ENCODE assay signal across 8 cellular contexts in the genomic region with DNA sequence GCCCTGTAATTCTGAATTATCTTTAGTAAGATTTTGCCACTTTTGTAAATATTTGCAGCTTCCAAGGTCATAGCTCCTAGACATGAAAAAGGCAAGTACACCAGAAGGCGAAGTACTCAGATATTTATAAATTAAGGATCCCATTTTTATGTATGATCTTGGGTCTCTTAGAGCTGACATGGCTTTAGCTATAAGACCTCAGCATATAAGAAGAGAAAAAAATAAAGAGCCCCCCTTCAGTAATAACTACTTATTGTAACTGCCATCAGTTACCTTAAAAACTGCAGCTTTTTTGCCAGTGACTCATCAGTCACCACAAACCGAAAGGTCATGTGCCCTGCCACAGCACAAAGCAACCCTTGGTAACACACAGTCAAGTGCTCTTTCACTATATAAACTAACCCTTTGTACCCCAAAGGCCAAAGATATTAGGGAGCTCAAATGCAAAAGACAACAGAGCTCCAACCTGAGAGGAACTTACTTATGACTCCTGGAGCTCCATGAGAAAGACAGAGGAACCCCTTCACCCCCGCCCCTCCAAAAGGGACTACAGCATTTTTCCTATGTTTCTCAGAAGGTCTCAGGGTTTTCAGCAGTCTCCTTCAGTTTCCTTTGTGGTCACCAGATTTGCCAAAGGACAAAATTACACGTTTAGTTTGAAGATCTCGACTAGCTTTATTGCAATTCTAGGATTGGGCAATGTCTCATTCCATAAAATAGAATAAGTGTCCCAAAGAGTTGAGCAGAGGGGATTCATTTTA.
DNase-seq lines count a peak whose midpoint lies in the region; ATAC-seq, FAIRE-seq and TF ChIP-seq lines count a peak whose summit lies in the region.

No MANE protein-coding gene starts in this region.

- H3K9me3 ChIP-seq in keratinocyte (ENCODE audit: control insufficient read depth, low read depth, low read length) (no peaks in the 10 kb centered on the region), thyroid gland (no peaks in the 10 kb centered on the region), kidney (ENCODE audit: control insufficient read depth in 1 of 2, low read length in 2 of 2) (no peaks in the 10 kb centered on the region), neural progenitor cell (ENCODE audit: low read depth) (no peaks in the 10 kb centered on the region)

- peak; percentile 69 for FAIRE-seq in keratinocyte (lab: Jason Lieb, UNC)
- no peak for FAIRE-seq in kidney (lab: Jason Lieb, UNC)

- peaks cover 4% of the 10 kb centered on the region for H3K4me1 Mint-ChIP-seq in neural progenitor cell

- H3K27me3 Mint-ChIP-seq in neural progenitor cell (ENCODE audit: insufficient read depth, low read depth), result peaks cover 4% of the 10 kb centered on the region

- H3K27ac ChIP-seq in keratinocyte (ENCODE audit: control insufficient read depth, insufficient read depth, low read length), result no peak overlapping the region
- no peak overlapping the region for H3K27ac ChIP-seq in thyroid gland
- H3K27ac ChIP-seq in kidney (ENCODE audit: low read depth in 2 of 2, low read length in 2 of 2), result no peak overlapping the region
- H3K27ac ChIP-seq in neural progenitor cell, result no peak overlapping the region

- H4K20me1 ChIP-seq in keratinocyte (ENCODE audit: control insufficient read depth, extremely low read depth, insufficient read depth, low read length) (no peaks in the 10 kb centered on the region), neural progenitor cell (ENCODE audit: low read depth) (no peaks in the 10 kb centered on the region)

- H3F3A ChIP-seq in neural progenitor cell (ENCODE audit: low read depth), result no peaks in the 10 kb centered on the region

- no peak overlapping the region for H3K4me2 ChIP-seq in keratinocyte (ENCODE audit: control insufficient read depth, extremely low read depth, insufficient read depth, low read depth, low read length)
- H3K4me2 ChIP-seq in neural progenitor cell, result no peak overlapping the region

- dilution Hi-C loops in keratinocyte (cut with MboI; ENCODE audit: extremely low pct_ligation_motif_present, low sequenced_read_pairs), result no loop called here

- H3K4me3 ChIP-seq in keratinocyte (ENCODE audit: control insufficient read depth in 2 of 3, extremely low read depth in 1 of 3, insufficient read depth in 2 of 3, low read depth in 1 of 3, low read length in 3 of 3), result no peak overlapping the region
- H3K4me3 ChIP-seq in thyroid gland (replicated peaks in 1 of 3), result no peak overlapping the region
- no peak overlapping the region for H3K4me3 ChIP-seq in kidney (ENCODE audit: low read length in 2 of 2)
- no peak overlapping the region for H3K4me3 ChIP-seq in neural progenitor cell

- in situ Hi-C loops in KBM-7 (cut with MboI; ENCODE audit: low pct_unique_long_range_greater_than_20kb, low sequenced_read_pairs), result no loop called here

- H3K27me3 ChIP-seq in keratinocyte (ENCODE audit: control insufficient read depth, extremely low read depth, insufficient read depth, low read length) (no peaks in the 10 kb centered on the region), thyroid gland (no peaks in the 10 kb centered on the region), neural progenitor cell (no peaks in the 10 kb centered on the region)

- H3K9ac ChIP-seq in keratinocyte (ENCODE audit: control insufficient read depth, extremely low read depth, insufficient read depth, low read length), result no peak overlapping the region
- H3K9ac ChIP-seq in kidney (ENCODE audit: low read length in 2 of 2), result no peak overlapping the region
- no peak overlapping the region for H3K9ac ChIP-seq in neural progenitor cell

- TF ChIP-seq CTCF in keratinocyte (optimal IDR thresholded peaks at IDR 0.05 in 1 of 3, IDR thresholded peaks at IDR 0.05 in 1 of 3, conservative IDR thresholded peaks at IDR 0.05 in 1 of 3; ENCODE audit: extremely low read depth in 1 of 3, insufficient read depth in 2 of 3, low read length in 3 of 3), result no peak
- TF ChIP-seq CTCF in thyroid gland (IDR thresholded peaks at IDR 0.05), result no peak
- no peak for TF ChIP-seq CTCF in kidney (IDR thresholded peaks at IDR 0.05; ENCODE audit: borderline replicate concordance, extremely low read depth, insufficient read depth)
- no peak for TF ChIP-seq CTCF in neural progenitor cell (IDR thresholded peaks at IDR 0.05)

- peak; percentile 86 for ATAC-seq in GM21737 (IDR thresholded peaks at IDR 0.05; ENCODE audit: unreplicated experiment)

- no peaks in the 10 kb centered on the region for H3K36me3 Mint-ChIP-seq in neural progenitor cell

- 66 to 69% methylated on average over 5 of the region's 5 CpGs for WGBS in thyroid gland, 2 donors

- H2AFZ ChIP-seq in keratinocyte (ENCODE audit: control insufficient read depth, low read length) (no peak overlapping the region), neural progenitor cell (replicated peaks) (no peak overlapping the region)

- H3K9me1 ChIP-seq in keratinocyte (ENCODE audit: control insufficient read depth, extremely low read depth, insufficient read depth, low read length), result no peaks in the 10 kb centered on the region

- intact Hi-C loops in thyroid gland (cut with DNase I), result no loop called here
- intact Hi-C loops in kidney (cut with DNase I), result no loop called here

- no peaks in the 10 kb centered on the region for H3K9me3 Mint-ChIP-seq in neural progenitor cell

- H3K79me2 ChIP-seq in keratinocyte (ENCODE audit: control insufficient read depth, insufficient read depth, low read length) (no peaks in the 10 kb centered on the region), neural progenitor cell (ENCODE audit: low read depth) (no peaks in the 10 kb centered on the region)

- H3K4me1 ChIP-seq in keratinocyte (ENCODE audit: control insufficient read depth, extremely low read depth, insufficient read depth, low read length), result peaks cover 11% of the 10 kb centered on the region
- peaks cover 6 to 11% of the 10 kb centered on the region in 2 donors for H3K4me1 ChIP-seq in thyroid gland
- no peaks in the 10 kb centered on the region for H3K4me1 ChIP-seq in kidney (ENCODE audit: control insufficient read depth in 1 of 2, insufficient read depth in 1 of 2, low read depth in 1 of 2, low read length in 2 of 2)
- no peaks in the 10 kb centered on the region for H3K4me1 ChIP-seq in neural progenitor cell

- no peak for TF ChIP-seq POLR2A in thyroid gland (IDR thresholded peaks at IDR 0.05)

- no peak overlapping the region for H3K4me3 Mint-ChIP-seq in neural progenitor cell

- DNase-seq in ELR (ENCODE audit: low read depth) (peak; percentile 90), KBM-7 (peak; percentile 2), keratinocyte (ENCODE audit: low read depth, low spot score) (no peak), thyroid gland (peak; percentile 12 to 35), kidney (no peak), neural progenitor cell (ENCODE audit: low spot score) (no peak)
- peak; percentile 59 for DNase-seq in activated CD8-positive, alpha-beta memory T cell treated with anti-CD3 and anti-CD28 coated beads for 24 hours

- H3K36me3 ChIP-seq in keratinocyte (ENCODE audit: control insufficient read depth in 2 of 2, extremely low read depth in 1 of 2, insufficient read depth in 2 of 2, low read length in 2 of 2) (no peaks in the 10 kb centered on the region), thyroid gland (no peaks in the 10 kb centered on the region), kidney (ENCODE audit: control insufficient read depth in 1 of 2, insufficient read depth in 2 of 2, low read length in 2 of 2) (no peaks in the 10 kb centered on the region), neural progenitor cell (no peaks in the 10 kb centered on the region)

- H3K27ac Mint-ChIP-seq in neural progenitor cell, result no peak overlapping the region

Comparison
In these comparisons a context has a peak if more than half of its experiments do, and no peak if none do; other contexts are left out.
1. DNase-seq: peak in ELR (single experiment), KBM-7 (single experiment), activated CD8-positive, alpha-beta memory T cell treated with anti-CD3 and anti-CD28 coated beads for 24 hours (single experiment) and thyroid gland (2 of 2); none in keratinocyte (single experiment), kidney (single experiment) and neural progenitor cell (single experiment).